In the genomic region with DNA sequence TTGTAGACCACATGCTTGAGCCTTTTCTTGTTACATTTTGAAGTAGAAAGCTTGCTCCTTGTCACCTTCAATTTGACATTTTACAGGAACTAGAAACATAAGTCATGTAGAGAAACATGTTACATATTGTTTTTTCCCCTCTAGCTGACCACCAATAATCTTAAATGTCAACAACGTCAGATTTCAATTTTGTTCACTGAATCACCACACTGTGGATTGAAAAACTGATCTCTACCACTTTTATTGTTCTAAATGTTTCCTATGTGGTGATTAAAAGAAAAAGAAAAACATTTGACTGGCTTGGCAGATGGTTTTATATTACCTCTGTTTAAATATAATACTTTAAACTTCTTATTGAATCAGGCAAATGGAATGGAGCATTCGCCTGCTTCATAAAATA, we compare ENCODE assay signal across 18 cellular contexts.
A peak's percentile ranks its signal among the peaks of the same experiment; 100 is the strongest.
DNase-seq lines count a peak whose midpoint lies in the region; ATAC-seq, FAIRE-seq and TF ChIP-seq lines count a peak whose summit lies in the region.
"Had no signal": no experiment of that assay in that cellular context is flagged by ENCODE, and none has a peak within 500 bp of the region (broad histone marks: within the 10 kb centered on the region; RNA-seq: fewer than 3 reads in every experiment).

No MANE protein-coding gene starts in this region.

- peak; percentile 77 for ATAC-seq in SK-N-SH treated with all-trans-retinoic acid at 6 μM for 48 hours
- ATAC-seq in HG02623 (IDR thresholded peaks at IDR 0.05; ENCODE audit: unreplicated experiment) = no peak
- ATAC-seq: left lobe of liver had no signal

- dilution Hi-C loops in endothelial cell of umbilical vein (cut with MboI; ENCODE audit: extremely low pct_ligation_motif_present, low sequenced_read_pairs) = no loop called here

- no peaks in the 10 kb centered on the region for H3K9me3 ChIP-seq in endothelial cell of umbilical vein (replicated peaks; ENCODE audit: control insufficient read depth, insufficient read depth, low read length)
- no peaks in the 10 kb centered on the region for H3K9me3 ChIP-seq in osteoblast (ENCODE audit: low read depth, low read length)
- H3K9me3 ChIP-seq: transverse colon had no signal

- TF ChIP-seq CTCF in endothelial cell of umbilical vein (IDR thresholded peaks at IDR 0.05; ENCODE audit: extremely low read depth in 1 of 2, insufficient read depth in 1 of 2, low read depth in 1 of 2, low read length in 2 of 2) (no peak), osteoblast (IDR thresholded peaks at IDR 0.05; ENCODE audit: extremely low read depth, low read depth, low read length) (no peak)

- H3K4me2 ChIP-seq in endothelial cell of umbilical vein (ENCODE audit: insufficient read depth, low read length) = no peak overlapping the region
- H3K4me2 ChIP-seq in osteoblast (ENCODE audit: insufficient read depth, low read length) = peak overlapping the region; percentile 53

- no peak overlapping the region for H3K27ac ChIP-seq in endothelial cell of umbilical vein (ENCODE audit: insufficient read depth, low read depth, low read length)
- peak overlapping the region; percentile 72 for H3K27ac ChIP-seq in osteoblast (ENCODE audit: low read depth, low read length)
- H3K27ac ChIP-seq: transverse colon had no signal

- no peak overlapping the region for H3K9ac ChIP-seq in endothelial cell of umbilical vein (replicated peaks; ENCODE audit: extremely low read depth, insufficient read depth, low read length)

- H3K4me1 ChIP-seq in endothelial cell of umbilical vein (ENCODE audit: control insufficient read depth, extremely low read depth, insufficient read depth, low read length) (no peaks in the 10 kb centered on the region), osteoblast (ENCODE audit: insufficient read depth, low read length) (peaks cover 36% of the 10 kb centered on the region)
- H3K4me1 ChIP-seq: transverse colon had no signal

- no peaks in the 10 kb centered on the region for H3K9me1 ChIP-seq in endothelial cell of umbilical vein (replicated peaks; ENCODE audit: control insufficient read depth, extremely low read depth, insufficient read depth, low read length)

- no peaks in the 10 kb centered on the region for H3K79me2 ChIP-seq in endothelial cell of umbilical vein (ENCODE audit: control insufficient read depth, insufficient read depth, low read length)
- H3K79me2 ChIP-seq in osteoblast (ENCODE audit: insufficient read depth, low read length) = no peaks in the 10 kb centered on the region

- BruUV-seq in endothelial cell of umbilical vein (replicated peaks; lab: Mats Ljungman, UMichigan) = no TSS peak

- CTCF ChIA-PET in endothelial cell of umbilical vein (lab: Charles Lee) = interaction anchor here (1.1 to 2.0 kb wide), 3 partner anchors 9 to 92 kb away, joined by 3 to 4 read pairs (median 4); no protein-coding TSS in a partner anchor

- intact Hi-C loops in endothelial cell of umbilical vein (cut with micrococcal nuclease) = no loop called here

- DNase-seq in EL (peak; percentile 62), endothelial cell of umbilical vein (ENCODE audit: low read depth, low spot score) (peak; percentile 41), osteoblast (ENCODE audit: insufficient read length, low spot score, missing footprints) (peak; percentile 80), RPMI8226 (no peak), DMS53 treated with DMSO at 0.1 percent for 48 hours (lab: John Stamatoyannopoulos, UW; ENCODE audit: unreplicated experiment) (no peak)
- no peak for DNase-seq in activated CD4-positive, alpha-beta T cell treated with anti-CD3 and anti-CD28 coated beads for 1 hour
- DNase-seq: activated CD4-positive, alpha-beta T cell treated with anti-CD3 and anti-CD28 coated beads for 48 hours; activated CD8-positive, alpha-beta memory T cell treated with anti-CD3 and anti-CD28 coated beads, Interleukin-2, amount 50 U/mL, for 4 hours; activated effector memory CD4-positive, alpha-beta T cell treated with anti-CD3 and anti-CD28 coated beads, Interleukin-2, amount 50 U/mL, for 16 hours; amygdala; KG1; NCI-H1092; NCI-H774; transverse colon had no signal

- no peak for TF ChIP-seq POLR2A in endothelial cell of umbilical vein (IDR thresholded peaks at IDR 0.05; ENCODE audit: low read depth, low read length)

- POLR2A ChIA-PET in endothelial cell of umbilical vein (lab: Charles Lee) = no interaction called here

- H4K20me1 ChIP-seq in endothelial cell of umbilical vein (replicated peaks; ENCODE audit: control insufficient read depth, extremely low read depth, insufficient read depth, low read length) = no peaks in the 10 kb centered on the region
- no peaks in the 10 kb centered on the region for H4K20me1 ChIP-seq in osteoblast (ENCODE audit: insufficient read depth, low read length)

- no peak overlapping the region for H2AFZ ChIP-seq in endothelial cell of umbilical vein (ENCODE audit: low read depth, low read length)
- H2AFZ ChIP-seq in osteoblast (ENCODE audit: low read length) = no peak overlapping the region

- no peak for FAIRE-seq in endothelial cell of umbilical vein (lab: Jason Lieb, UNC)
- FAIRE-seq: H54 had no signal

- no peak overlapping the region for H3K4me3 ChIP-seq in endothelial cell of umbilical vein (replicated peaks in 1 of 3; ENCODE audit: insufficient read depth in 1 of 3, low read depth in 1 of 3, low read length in 3 of 3)
- H3K4me3 ChIP-seq in osteoblast (ENCODE audit: insufficient read depth, low read length) = peak overlapping the region; percentile 4
- H3K4me3 ChIP-seq: transverse colon had no signal

- H3K36me3 ChIP-seq in endothelial cell of umbilical vein (ENCODE audit: control insufficient read depth in 2 of 2, extremely low read depth in 1 of 2, insufficient read depth in 2 of 2, low read length in 2 of 2) (no peaks in the 10 kb centered on the region), osteoblast (ENCODE audit: insufficient read depth, low read length) (no peaks in the 10 kb centered on the region)
- H3K36me3 ChIP-seq: transverse colon had no signal

- H3K27me3 ChIP-seq in endothelial cell of umbilical vein (ENCODE audit: control insufficient read depth in 2 of 2, insufficient read depth in 2 of 2, low read length in 2 of 2) (no peaks in the 10 kb centered on the region), osteoblast (ENCODE audit: insufficient read depth, low read length) (no peaks in the 10 kb centered on the region)
- H3K27me3 ChIP-seq: transverse colon had no signal

TF ChIP-seq in SK-N-SH treated with all-trans-retinoic acid at 6 μM for 48 hours, 23 proteins besides CTCF, POLR2A, EP300 and RAD21 (continues in another document):
- TF ChIP-seq BACH2 (CRISPR knock-in tag; IDR thresholded peaks at IDR 0.05; ENCODE audit: borderline replicate concordance) (no peak), POU6F1 (CRISPR knock-in tag; IDR thresholded peaks at IDR 0.05; ENCODE audit: borderline replicate concordance, low read depth) (no peak), ZFP3 (CRISPR knock-in tag; IDR thresholded peaks at IDR 0.05) (no peak), TOX (CRISPR knock-in tag; IDR thresholded peaks at IDR 0.05; ENCODE audit: borderline replicate concordance) (peak; percentile 19; the same call in 1 of the 2 replicates), ESRRG (CRISPR knock-in tag; IDR thresholded peaks at IDR 0.05) (no peak), RARB (CRISPR knock-in tag; IDR thresholded peaks at IDR 0.05) (no peak)

TF ChIP-seq in endothelial cell of umbilical vein, 7 proteins besides CTCF, POLR2A, EP300 and RAD21:
- TF ChIP-seq MAX (IDR thresholded peaks at IDR 0.05; ENCODE audit: insufficient read depth, insufficient read length) = no peak
- TF ChIP-seq FOS (IDR thresholded peaks at IDR 0.05; ENCODE audit: borderline replicate concordance, insufficient read depth, low read length) = no peak

Comparison
In these comparisons a context has a peak if more than half of its experiments do, and no peak if none do; other contexts are left out.
1. DNase-seq: peak in EL (single experiment), endothelial cell of umbilical vein (single experiment) and osteoblast (single experiment); none in activated CD4-positive, alpha-beta T cell treated with anti-CD3 and anti-CD28 coated beads for 1 hour (single experiment), RPMI8226 (single experiment) and DMS53 treated with DMSO at 0.1 percent for 48 hours (single experiment).